In the genomic region with DNA sequence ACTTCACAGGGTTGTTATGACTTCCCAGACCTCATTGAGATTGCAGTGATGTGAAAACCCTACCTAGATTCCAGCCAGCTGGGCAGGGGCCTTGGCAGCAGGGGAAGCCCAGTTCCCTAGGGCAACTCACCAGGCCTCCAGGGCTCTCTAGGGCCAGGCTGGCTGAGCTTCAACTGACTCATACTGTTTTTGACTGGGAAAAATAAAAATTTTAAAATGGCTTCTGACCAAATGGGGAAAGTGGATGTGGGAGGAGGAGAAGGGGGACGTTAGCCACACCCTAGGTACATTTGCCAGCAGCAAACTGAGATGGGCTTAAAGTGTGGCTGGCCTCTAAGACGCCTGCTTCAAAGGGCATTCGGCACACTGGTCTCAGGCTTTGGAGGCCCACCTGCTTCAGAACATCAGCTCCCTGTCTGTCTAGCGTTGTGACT, we compare ENCODE assay signal across 7 cellular contexts. TPM values are rescaled to one million over a fixed set of nuclear protein-coding genes. Genes with fewer than 3 reads are reported as not detected.
DNase-seq lines count a peak whose midpoint lies in the region; ATAC-seq and TF ChIP-seq lines count a peak whose summit lies in the region.

No MANE protein-coding gene starts in this region.

- peak; percentile 57 for DNase-seq in HS-5 (ENCODE audit: low read depth)
- DNase-seq in epithelial cell of esophagus (ENCODE audit: low read depth) = peak; percentile 45
- DNase-seq in stimulated activated naive CD8-positive, alpha-beta T cell treated with anti-CD3 and anti-CD28 coated beads, Interleukin-15, amount 100 ng/mL, for 72 hours = no peak
- no peak for DNase-seq in NCI-H1694 treated with DMSO at 0.1 percent for 48 hours (lab: John Stamatoyannopoulos, UW)
- DNase-seq in NCI-H526 treated with DMSO at 0.1 percent for 48 hours (lab: John Stamatoyannopoulos, UW) = no peak
- no peak for DNase-seq in hepatocyte (ENCODE audit: low spot score)

- H3K4me1 ChIP-seq in hepatocyte (ENCODE audit: insufficient read depth) = no peaks in the 10 kb centered on the region

- no peak overlapping the region for H2AFZ ChIP-seq in hepatocyte

- H3K4me3 Mint-ChIP-seq in stimulated activated naive CD8-positive, alpha-beta T cell treated with anti-CD3 and anti-CD28 coated beads, Interleukin-15, amount 100 ng/mL, for 72 hours = peak overlapping the region in 1 of 2 donors; percentile 35

- no peak overlapping the region for H3K27ac ChIP-seq in hepatocyte

- H3K4me2 ChIP-seq in hepatocyte = no peak overlapping the region

- ATAC-seq in GM19397 (IDR thresholded peaks at IDR 0.05; ENCODE audit: unreplicated experiment) = peak; percentile 45
- ATAC-seq in stimulated activated naive CD8-positive, alpha-beta T cell treated with anti-CD3 and anti-CD28 coated beads, Interleukin-15, amount 100 ng/mL, for 72 hours = peak; percentile 55

- no peaks in the 10 kb centered on the region for H4K20me1 ChIP-seq in hepatocyte (ENCODE audit: insufficient read depth, poor library complexity, severe bottlenecking)

- H3K27me3 Mint-ChIP-seq in stimulated activated naive CD8-positive, alpha-beta T cell treated with anti-CD3 and anti-CD28 coated beads, Interleukin-15, amount 100 ng/mL, for 72 hours = no peaks in the 10 kb centered on the region

- H3K27ac Mint-ChIP-seq in stimulated activated naive CD8-positive, alpha-beta T cell treated with anti-CD3 and anti-CD28 coated beads, Interleukin-15, amount 100 ng/mL, for 72 hours = peak overlapping the region in 1 of 2 donors; percentile 68

- no peaks in the 10 kb centered on the region for H3K27me3 ChIP-seq in hepatocyte

- no peaks in the 10 kb centered on the region for H3K9me3 Mint-ChIP-seq in stimulated activated naive CD8-positive, alpha-beta T cell treated with anti-CD3 and anti-CD28 coated beads, Interleukin-15, amount 100 ng/mL, for 72 hours

- no peaks in the 10 kb centered on the region for H3K9me2 ChIP-seq in hepatocyte (replicated peaks; ENCODE audit: insufficient read depth)

- no peaks in the 10 kb centered on the region for H3K36me3 ChIP-seq in hepatocyte (replicated peaks; ENCODE audit: insufficient read depth, low read depth)

- no peaks in the 10 kb centered on the region for H3K9me3 ChIP-seq in hepatocyte (ENCODE audit: low read depth)

- H3K4me1 Mint-ChIP-seq in stimulated activated naive CD8-positive, alpha-beta T cell treated with anti-CD3 and anti-CD28 coated beads, Interleukin-15, amount 100 ng/mL, for 72 hours = peaks cover 84% of the 10 kb centered on the region

- 88% methylated on average over 4 of the region's 4 CpGs for WGBS in hepatocyte (ENCODE audit: low lambda C conversion rate, missing lambda C conversion rate)

- no peak overlapping the region for H3K4me3 ChIP-seq in epithelial cell of esophagus (ENCODE audit: low read length)
- no peak overlapping the region for H3K4me3 ChIP-seq in hepatocyte

- no peaks in the 10 kb centered on the region for H3K79me2 ChIP-seq in hepatocyte

- no peak for TF ChIP-seq CTCF in epithelial cell of esophagus (IDR thresholded peaks at IDR 0.05; ENCODE audit: insufficient read depth, low read depth, low read length, missing control alignments)
- no peak for TF ChIP-seq CTCF in hepatocyte (IDR thresholded peaks at IDR 0.05; ENCODE audit: poor library complexity)

RNA-seq across cellular contexts. Expression of a gene that starts 39.0 kb away (rescaled TPM):
- total RNA-seq in hepatocyte = 8.7 and 19.3 TPM in 2 replicates
- 6.1 and 12.7 TPM in 2 replicates for polyA plus RNA-seq in hepatocyte

Comparison
In these comparisons a context has a peak if more than half of its experiments do, and no peak if none do; other contexts are left out.
1. DNase-seq: peak in HS-5 (single experiment) and epithelial cell of esophagus (single experiment); none in stimulated activated naive CD8-positive, alpha-beta T cell treated with anti-CD3 and anti-CD28 coated beads, Interleukin-15, amount 100 ng/mL, for 72 hours (0 of 2), NCI-H1694 treated with DMSO at 0.1 percent for 48 hours (single experiment), NCI-H526 treated with DMSO at 0.1 percent for 48 hours (single experiment) and hepatocyte (single experiment).